Comparison of ENCODE assay signal across 5 cellular contexts in the genomic region with DNA sequence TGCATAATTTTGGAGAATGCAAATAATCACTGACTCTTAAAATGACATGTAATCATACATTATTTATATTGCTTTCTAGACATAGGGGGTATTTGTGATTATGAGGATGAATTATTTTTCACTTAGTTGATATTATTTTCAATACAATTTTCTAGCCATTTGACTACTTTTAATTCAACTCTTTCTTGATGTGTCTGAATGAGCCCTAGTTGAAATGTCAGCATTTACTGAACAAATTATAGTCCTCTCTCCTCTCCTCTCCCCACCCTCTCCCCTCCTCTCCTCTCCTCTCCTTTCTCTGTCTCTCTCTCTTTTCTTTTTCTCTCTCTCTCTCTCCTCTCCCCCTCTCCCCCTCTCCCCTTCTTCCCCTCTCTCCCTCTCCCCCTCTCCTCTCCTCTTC.
"Had no signal": no experiment of that assay in that cellular context is flagged by ENCODE, and none has a peak within 500 bp of the region (broad histone marks: within the 10 kb centered on the region; RNA-seq: fewer than 3 reads in every experiment).

No MANE protein-coding gene starts in this region.

- FAIRE-seq: HTR-8/SVneo had no signal

- DNase-seq: IMR-90, KBM-7, KG1 had no signal

- H3K27ac ChIP-seq: HL-60 had no signal
